Comparison of ENCODE assay signal across 8 cellular contexts in the genomic region with DNA sequence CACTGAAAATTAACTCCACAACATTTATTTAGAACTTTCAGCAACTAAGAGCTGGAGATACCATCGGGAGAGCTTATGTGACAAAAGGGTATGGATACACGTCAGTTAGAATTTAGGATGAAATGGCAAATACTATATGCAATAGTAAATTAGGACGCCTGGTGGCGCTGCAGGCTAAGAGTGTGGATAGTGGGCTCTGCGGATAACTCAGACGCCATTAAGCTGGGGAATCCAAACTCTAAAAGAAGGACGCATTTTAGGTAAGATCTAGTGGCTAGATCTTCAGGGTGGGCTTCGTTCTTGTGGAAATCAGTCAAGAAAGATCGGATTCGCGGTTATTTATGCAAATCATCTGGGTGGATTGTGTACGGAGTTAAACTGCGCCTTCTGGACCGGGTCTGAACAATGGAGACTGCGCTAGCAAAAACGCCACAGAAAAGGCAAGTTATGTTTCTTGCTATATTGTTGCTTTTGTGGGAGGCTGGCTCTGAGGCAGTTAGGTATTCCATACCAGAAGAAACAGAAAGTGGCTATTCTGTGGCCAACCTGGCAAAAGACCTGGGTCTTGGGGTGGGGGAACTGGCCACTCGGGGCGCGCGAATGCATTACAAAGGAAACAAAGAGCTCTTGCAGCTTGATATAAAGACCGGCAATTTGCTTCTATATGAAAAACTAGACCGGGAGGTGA. TPM values are rescaled to one million over a fixed set of nuclear protein-coding genes. Genes with fewer than 3 reads are reported as not detected.
DNase-seq lines count a peak whose midpoint lies in the region; TF ChIP-seq lines count a peak whose summit lies in the region.

A gene (plus strand): TSS at position 177 of the 688 bp plus-strand sequence. CDS start 229 bp downstream, at position 406.

- no peak within 1 kb of the TSS for H3K27ac Mint-ChIP-seq in activated T-helper 1 cell treated with anti-CD3 and anti-CD28 coated beads, Interleukin-12 subunit alpha, Interleukin-12 subunit beta, Interleukin-2, Interleukin-4 antibody, amounts not matched to agents 30 ng/mL and 10 ng/mL and 1 ng/mL, durations not matched to agents 14 hours and 24 hours and 36 hours

- H3K4me1 Mint-ChIP-seq in activated T-helper 1 cell treated with anti-CD3 and anti-CD28 coated beads, Interleukin-12 subunit alpha, Interleukin-12 subunit beta, Interleukin-2, Interleukin-4 antibody, amounts not matched to agents 30 ng/mL and 10 ng/mL and 1 ng/mL, durations not matched to agents 14 hours and 24 hours and 36 hours (ENCODE audit: low read depth) = no peaks in the 10 kb centered on the region

- H3K27ac ChIP-seq in iPS-20b (ENCODE audit: low read length) = no peak within 1 kb of the TSS
- no peak within 1 kb of the TSS for H3K27ac ChIP-seq in thyroid gland

- intact Hi-C loops in activated T-helper 1 cell treated with anti-CD3 and anti-CD28 coated beads, Interleukin-12 subunit alpha, Interleukin-12 subunit beta, Interleukin-2, Interleukin-4 antibody, amounts not matched to agents 30 ng/mL and 10 ng/mL and 1 ng/mL, durations not matched to agents 14 hours and 24 hours and 36 hours (cut with micrococcal nuclease) = no loop called here
- intact Hi-C loops in thyroid gland (cut with DNase I) = no loop called here

- no peak within 1 kb of the TSS for H3K9ac ChIP-seq in iPS-20b (ENCODE audit: low read depth, low read length)

- H3K4me3 Mint-ChIP-seq in activated T-helper 1 cell treated with anti-CD3 and anti-CD28 coated beads, Interleukin-12 subunit alpha, Interleukin-12 subunit beta, Interleukin-2, Interleukin-4 antibody, amounts not matched to agents 30 ng/mL and 10 ng/mL and 1 ng/mL, durations not matched to agents 14 hours and 24 hours and 36 hours = peak within 1 kb of the TSS; percentile 5

- no peak within 1 kb of the TSS for H3K4me3 ChIP-seq in BE2C (ENCODE audit: low read depth, low read length)
- H3K4me3 ChIP-seq in iPS-20b (ENCODE audit: low read length) = 0 out of 2 replicates have a peak within 1 kb of the TSS, but pooled peaks have one; percentile 23
- peak within 1 kb of the TSS in 1 of 3 donors; percentile 44 for H3K4me3 ChIP-seq in thyroid gland (replicated peaks in 1 of 3)

- WGBS in thyroid gland, 2 donors = 19 to 24% methylated on average over 22 of the region's 22 CpGs

- H3K27me3 ChIP-seq in BE2C = no peaks in the 10 kb centered on the region
- no peaks in the 10 kb centered on the region for H3K27me3 ChIP-seq in iPS-20b (ENCODE audit: insufficient read depth, low read length)
- no peaks in the 10 kb centered on the region for H3K27me3 ChIP-seq in thyroid gland

- TF ChIP-seq CTCF in BE2C (IDR thresholded peaks at IDR 0.05; ENCODE audit: low read depth, low read length) (peak; percentile 54), thyroid gland (IDR thresholded peaks at IDR 0.05) (peak in 3 of 6 experiments; percentile 52 to 64 (median 56))

- H3K4me1 ChIP-seq in BE2C = no peaks in the 10 kb centered on the region
- H3K4me1 ChIP-seq in iPS-20b (ENCODE audit: insufficient read depth, low read length) = no peaks in the 10 kb centered on the region
- no peaks in the 10 kb centered on the region for H3K4me1 ChIP-seq in thyroid gland

- no peaks in the 10 kb centered on the region for H3K27me3 Mint-ChIP-seq in activated T-helper 1 cell treated with anti-CD3 and anti-CD28 coated beads, Interleukin-12 subunit alpha, Interleukin-12 subunit beta, Interleukin-2, Interleukin-4 antibody, amounts not matched to agents 30 ng/mL and 10 ng/mL and 1 ng/mL, durations not matched to agents 14 hours and 24 hours and 36 hours (ENCODE audit: insufficient read depth)

- DNase-seq in BE2C = peak; percentile 42
- peak; percentile 72 for DNase-seq in HuH-7 (ENCODE audit: low spot score)
- no peak for DNase-seq in activated T-helper 1 cell treated with anti-CD3 and anti-CD28 coated beads, Interleukin-12 subunit alpha, Interleukin-12 subunit beta, Interleukin-2, Interleukin-4 antibody, amounts not matched to agents 30 ng/mL and 10 ng/mL and 1 ng/mL, durations not matched to agents 14 hours and 24 hours and 36 hours (ENCODE audit: low spot score)
- peak; percentile 6 to 53 for DNase-seq in thyroid gland
- no peak for DNase-seq in NCI-H510A (lab: John Stamatoyannopoulos, UW)
- DNase-seq in activated CD8-positive, alpha-beta memory T cell treated with anti-CD3 and anti-CD28 coated beads for 24 hours = no peak
- DNase-seq in activated gamma-delta T cell treated with Interleukin-2 at 50 U/mL for 16 hours = no peak

- no peak for TF ChIP-seq POLR2A in thyroid gland (IDR thresholded peaks at IDR 0.05)

- no peaks in the 10 kb centered on the region; the same call in 1 of the 2 replicates for H3K9me3 ChIP-seq in BE2C
- H3K9me3 ChIP-seq in iPS-20b (ENCODE audit: insufficient read depth, low read depth, low read length) = peaks cover 65% of the 10 kb centered on the region
- H3K9me3 ChIP-seq in thyroid gland = no peaks in the 10 kb centered on the region

- peaks cover 2% of the 10 kb centered on the region for H3K36me3 Mint-ChIP-seq in activated T-helper 1 cell treated with anti-CD3 and anti-CD28 coated beads, Interleukin-12 subunit alpha, Interleukin-12 subunit beta, Interleukin-2, Interleukin-4 antibody, amounts not matched to agents 30 ng/mL and 10 ng/mL and 1 ng/mL, durations not matched to agents 14 hours and 24 hours and 36 hours (ENCODE audit: low read depth)

- H3K9me3 Mint-ChIP-seq in activated T-helper 1 cell treated with anti-CD3 and anti-CD28 coated beads, Interleukin-12 subunit alpha, Interleukin-12 subunit beta, Interleukin-2, Interleukin-4 antibody, amounts not matched to agents 30 ng/mL and 10 ng/mL and 1 ng/mL, durations not matched to agents 14 hours and 24 hours and 36 hours = peaks cover 32% of the 10 kb centered on the region

- H3K36me3 ChIP-seq in BE2C (no peaks in the 10 kb centered on the region), iPS-20b (ENCODE audit: insufficient read depth, low read depth, low read length) (no peaks in the 10 kb centered on the region), thyroid gland (no peaks in the 10 kb centered on the region)

RNA-seq across cellular contexts. Expression of the gene that starts here (rescaled TPM):
- 2.9 TPM for polyA plus RNA-seq in BE2C (2012; ENCODE audit: insufficient read depth, insufficient read length, low read depth)
- total RNA-seq in activated T-helper 1 cell treated with anti-CD3 and anti-CD28 coated beads, Interleukin-12 subunit alpha, Interleukin-12 subunit beta, Interleukin-2, Interleukin-4 antibody, amounts not matched to agents 30 ng/mL and 10 ng/mL and 1 ng/mL, durations not matched to agents 14 hours and 24 hours and 36 hours = not detected in 2 replicates
- 10 to 100 TPM in 2 of 4 donors, 1 to 10 TPM in 2; 7.1 to 21.4 (median 11.1) TPM for total RNA-seq in thyroid gland

Comparison
In these comparisons a context has a peak if more than half of its experiments do, and no peak if none do; other contexts are left out.
1. DNase-seq: peak in BE2C (single experiment), HuH-7 (single experiment) and thyroid gland (2 of 2); none in activated T-helper 1 cell treated with anti-CD3 and anti-CD28 coated beads, Interleukin-12 subunit alpha, Interleukin-12 subunit beta, Interleukin-2, Interleukin-4 antibody, amounts not matched to agents 30 ng/mL and 10 ng/mL and 1 ng/mL, durations not matched to agents 14 hours and 24 hours and 36 hours (single experiment), NCI-H510A (single experiment), activated CD8-positive, alpha-beta memory T cell treated with anti-CD3 and anti-CD28 coated beads for 24 hours (single experiment) and activated gamma-delta T cell treated with Interleukin-2 at 50 U/mL for 16 hours (single experiment).